In the genomic region with DNA sequence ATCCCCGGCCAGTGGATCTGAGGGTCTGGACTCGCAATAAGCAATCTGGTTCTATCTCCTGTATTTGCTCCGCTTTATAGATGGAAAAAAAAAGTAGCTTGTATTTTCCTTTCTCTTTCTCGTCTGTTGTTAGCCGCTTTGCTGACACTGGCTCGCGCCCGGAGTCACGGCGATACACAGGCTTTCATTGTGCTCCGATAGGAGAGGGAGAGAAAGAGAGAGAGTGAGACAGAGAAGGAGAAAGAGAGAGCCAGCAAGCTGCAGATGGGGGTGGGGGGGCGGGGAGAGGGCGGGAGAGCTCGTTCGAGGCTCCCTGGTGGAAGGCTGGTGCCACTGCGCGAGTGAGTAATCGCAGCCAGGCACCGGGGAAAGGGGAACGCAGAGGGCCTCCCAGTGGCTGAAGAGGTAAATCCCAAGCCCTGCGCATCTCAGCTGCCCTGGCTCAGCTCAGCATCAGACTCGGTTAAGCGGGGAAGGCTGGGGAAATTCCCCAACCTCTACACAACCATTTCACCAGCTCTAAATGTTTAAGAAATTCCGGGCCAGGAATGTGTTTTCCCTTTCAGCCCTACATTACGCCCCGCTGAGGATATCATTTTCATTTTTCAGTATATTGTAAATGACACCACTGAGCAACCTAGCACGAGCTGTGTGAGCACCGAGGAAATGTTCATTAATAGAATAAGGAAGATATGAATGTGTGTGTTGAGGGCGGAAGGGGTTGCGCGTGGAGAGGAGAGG, we compare ENCODE assay signal across 1 cellular context.
TF ChIP-seq lines count a peak whose summit lies in the region.

MAML2 (minus strand) TSS at position 225 of the 741 bp plus-strand sequence. CDS start 1,300 bp downstream, outside the sequence.

TF ChIP-seq in HepG2, 621 proteins besides CTCF, POLR2A, EP300 and RAD21 (continued from another document and continues in another):
- TF ChIP-seq MXD1 (CRISPR knock-in tag; IDR thresholded peaks at IDR 0.05) (no peak), CREB3 (CRISPR knock-in tag; IDR thresholded peaks at IDR 0.05) (no peak), TBL1XR1 (IDR thresholded peaks at IDR 0.05; ENCODE audit: borderline replicate concordance, low read length, partially characterized antibody) (no peak), ZBTB10 (CRISPR knock-in tag; IDR thresholded peaks at IDR 0.05; ENCODE audit: borderline replicate concordance) (no peak), ZNF670 (CRISPR knock-in tag; IDR thresholded peaks at IDR 0.05; ENCODE audit: borderline replicate concordance) (no peak), XBP1 (CRISPR knock-in tag; IDR thresholded peaks at IDR 0.05) (no peak), ZNF333 (CRISPR knock-in tag; IDR thresholded peaks at IDR 0.05; ENCODE audit: borderline replicate concordance) (no peak), EHMT2 (IDR thresholded peaks at IDR 0.05; ENCODE audit: borderline replicate concordance, low read depth, low read length) (no peak), ZNF337 (CRISPR knock-in tag; IDR thresholded peaks at IDR 0.05; ENCODE audit: borderline replicate concordance, low read depth) (no peak), ZNF468 (CRISPR knock-in tag; IDR thresholded peaks at IDR 0.05) (no peak), ZNF17 (CRISPR knock-in tag; IDR thresholded peaks at IDR 0.05) (no peak), XRCC5 (optimal IDR thresholded peaks at IDR 0.05; ENCODE audit: low read length) (peak; percentile 69), SP5 (CRISPR knock-in tag; IDR thresholded peaks at IDR 0.05; ENCODE audit: borderline replicate concordance, low read depth) (no peak), ZBTB25 (CRISPR knock-in tag; IDR thresholded peaks at IDR 0.05) (no peak), HNF4G (IDR thresholded peaks at IDR 0.05; ENCODE audit: borderline replicate concordance, low read depth, low read length) (no peak), HNF4G (CRISPR knock-in tag; IDR thresholded peaks at IDR 0.05; ENCODE audit: borderline replicate concordance, low read depth) (0 out of 2 replicates have a peak, but pooled peaks have one; percentile 37), ZSCAN21 (CRISPR knock-in tag; IDR thresholded peaks at IDR 0.05; ENCODE audit: borderline replicate concordance) (0 out of 2 replicates have a peak, but pooled peaks have one; percentile 35), REL (CRISPR knock-in tag; conservative IDR thresholded peaks at IDR 0.05) (no peak), GPN1 (CRISPR knock-in tag; IDR thresholded peaks at IDR 0.05; ENCODE audit: borderline replicate concordance) (no peak)
- TF ChIP-seq, protein P1, sequence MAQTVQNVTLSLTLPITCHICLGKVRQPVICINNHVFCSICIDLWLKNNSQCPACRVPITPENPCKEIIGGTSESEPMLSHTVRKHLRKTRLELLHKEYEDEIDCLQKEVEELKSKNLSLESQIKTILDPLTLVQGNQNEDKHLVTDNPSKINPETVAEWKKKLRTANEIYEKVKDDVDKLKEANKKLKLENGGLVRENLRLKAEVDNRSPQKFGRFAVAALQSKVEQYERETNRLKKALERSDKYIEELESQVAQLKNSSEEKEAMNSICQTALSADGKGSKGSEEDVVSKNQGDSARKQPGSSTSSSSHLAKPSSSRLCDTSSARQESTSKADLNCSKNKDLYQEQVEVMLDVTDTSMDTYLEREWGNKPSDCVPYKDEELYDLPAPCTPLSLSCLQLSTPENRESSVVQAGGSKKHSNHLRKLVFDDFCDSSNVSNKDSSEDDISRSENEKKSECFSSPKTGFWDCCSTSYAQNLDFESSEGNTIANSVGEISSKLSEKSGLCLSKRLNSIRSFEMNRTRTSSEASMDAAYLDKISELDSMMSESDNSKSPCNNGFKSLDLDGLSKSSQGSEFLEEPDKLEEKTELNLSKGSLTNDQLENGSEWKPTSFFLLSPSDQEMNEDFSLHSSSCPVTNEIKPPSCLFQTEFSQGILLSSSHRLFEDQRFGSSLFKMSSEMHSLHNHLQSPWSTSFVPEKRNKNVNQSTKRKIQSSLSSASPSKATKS (CRISPR knock-in tag; IDR thresholded peaks at IDR 0.05): no peak
- TF ChIP-seq, protein P2, sequence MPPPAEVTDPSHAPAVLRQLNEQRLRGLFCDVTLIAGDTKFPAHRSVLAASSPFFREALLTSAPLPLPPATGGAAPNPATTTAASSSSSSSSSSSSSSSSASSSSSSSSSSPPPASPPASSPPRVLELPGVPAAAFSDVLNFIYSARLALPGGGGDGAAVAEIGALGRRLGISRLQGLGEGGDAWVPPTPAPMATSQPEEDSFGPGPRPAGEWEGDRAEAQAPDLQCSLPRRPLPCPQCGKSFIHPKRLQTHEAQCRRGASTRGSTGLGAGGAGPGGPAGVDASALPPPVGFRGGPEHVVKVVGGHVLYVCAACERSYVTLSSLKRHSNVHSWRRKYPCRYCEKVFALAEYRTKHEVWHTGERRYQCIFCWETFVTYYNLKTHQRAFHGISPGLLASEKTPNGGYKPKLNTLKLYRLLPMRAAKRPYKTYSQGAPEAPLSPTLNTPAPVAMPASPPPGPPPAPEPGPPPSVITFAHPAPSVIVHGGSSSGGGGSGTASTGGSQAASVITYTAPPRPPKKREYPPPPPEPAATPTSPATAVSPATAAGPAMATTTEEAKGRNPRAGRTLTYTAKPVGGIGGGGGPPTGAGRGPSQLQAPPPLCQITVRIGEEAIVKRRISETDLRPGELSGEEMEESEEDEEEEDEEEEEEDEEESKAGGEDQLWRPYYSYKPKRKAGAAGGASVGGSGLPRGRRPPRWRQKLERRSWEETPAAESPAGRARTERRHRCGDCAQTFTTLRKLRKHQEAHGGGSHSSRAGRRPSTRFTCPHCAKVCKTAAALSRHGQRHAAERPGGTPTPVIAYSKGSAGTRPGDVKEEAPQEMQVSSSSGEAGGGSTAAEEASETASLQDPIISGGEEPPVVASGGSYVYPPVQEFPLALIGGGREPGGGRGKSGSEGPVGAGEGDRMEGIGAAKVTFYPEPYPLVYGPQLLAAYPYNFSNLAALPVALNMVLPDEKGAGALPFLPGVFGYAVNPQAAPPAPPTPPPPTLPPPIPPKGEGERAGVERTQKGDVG (CRISPR knock-in tag; IDR thresholded peaks at IDR 0.05; ENCODE audit: borderline replicate concordance): no peak
- TF ChIP-seq, protein P3, sequence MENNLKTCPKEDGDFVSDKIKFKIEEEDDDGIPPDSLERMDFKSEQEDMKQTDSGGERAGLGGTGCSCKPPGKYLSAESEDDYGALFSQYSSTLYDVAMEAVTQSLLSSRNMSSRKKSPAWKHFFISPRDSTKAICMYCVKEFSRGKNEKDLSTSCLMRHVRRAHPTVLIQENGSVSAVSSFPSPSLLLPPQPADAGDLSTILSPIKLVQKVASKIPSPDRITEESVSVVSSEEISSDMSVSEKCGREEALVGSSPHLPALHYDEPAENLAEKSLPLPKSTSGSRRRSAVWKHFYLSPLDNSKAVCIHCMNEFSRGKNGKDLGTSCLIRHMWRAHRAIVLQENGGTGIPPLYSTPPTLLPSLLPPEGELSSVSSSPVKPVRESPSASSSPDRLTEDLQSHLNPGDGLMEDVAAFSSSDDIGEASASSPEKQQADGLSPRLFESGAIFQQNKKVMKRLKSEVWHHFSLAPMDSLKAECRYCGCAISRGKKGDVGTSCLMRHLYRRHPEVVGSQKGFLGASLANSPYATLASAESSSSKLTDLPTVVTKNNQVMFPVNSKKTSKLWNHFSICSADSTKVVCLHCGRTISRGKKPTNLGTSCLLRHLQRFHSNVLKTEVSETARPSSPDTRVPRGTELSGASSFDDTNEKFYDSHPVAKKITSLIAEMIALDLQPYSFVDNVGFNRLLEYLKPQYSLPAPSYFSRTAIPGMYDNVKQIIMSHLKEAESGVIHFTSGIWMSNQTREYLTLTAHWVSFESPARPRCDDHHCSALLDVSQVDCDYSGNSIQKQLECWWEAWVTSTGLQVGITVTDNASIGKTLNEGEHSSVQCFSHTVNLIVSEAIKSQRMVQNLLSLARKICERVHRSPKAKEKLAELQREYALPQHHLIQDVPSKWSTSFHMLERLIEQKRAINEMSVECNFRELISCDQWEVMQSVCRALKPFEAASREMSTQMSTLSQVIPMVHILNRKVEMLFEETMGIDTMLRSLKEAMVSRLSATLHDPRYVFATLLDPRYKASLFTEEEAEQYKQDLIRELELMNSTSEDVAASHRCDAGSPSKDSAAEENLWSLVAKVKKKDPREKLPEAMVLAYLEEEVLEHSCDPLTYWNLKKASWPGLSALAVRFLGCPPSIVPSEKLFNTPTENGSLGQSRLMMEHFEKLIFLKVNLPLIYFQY (CRISPR knock-in tag; IDR thresholded peaks at IDR 0.05; ENCODE audit: borderline replicate concordance): no peak
- TF ChIP-seq, protein P4, sequence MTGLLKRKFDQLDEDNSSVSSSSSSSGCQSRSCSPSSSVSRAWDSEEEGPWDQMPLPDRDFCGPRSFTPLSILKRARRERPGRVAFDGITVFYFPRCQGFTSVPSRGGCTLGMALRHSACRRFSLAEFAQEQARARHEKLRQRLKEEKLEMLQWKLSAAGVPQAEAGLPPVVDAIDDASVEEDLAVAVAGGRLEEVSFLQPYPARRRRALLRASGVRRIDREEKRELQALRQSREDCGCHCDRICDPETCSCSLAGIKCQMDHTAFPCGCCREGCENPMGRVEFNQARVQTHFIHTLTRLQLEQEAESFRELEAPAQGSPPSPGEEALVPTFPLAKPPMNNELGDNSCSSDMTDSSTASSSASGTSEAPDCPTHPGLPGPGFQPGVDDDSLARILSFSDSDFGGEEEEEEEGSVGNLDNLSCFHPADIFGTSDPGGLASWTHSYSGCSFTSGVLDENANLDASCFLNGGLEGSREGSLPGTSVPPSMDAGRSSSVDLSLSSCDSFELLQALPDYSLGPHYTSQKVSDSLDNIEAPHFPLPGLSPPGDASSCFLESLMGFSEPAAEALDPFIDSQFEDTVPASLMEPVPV (CRISPR knock-in tag; IDR thresholded peaks at IDR 0.05): no peak
- TF ChIP-seq, protein P5, sequence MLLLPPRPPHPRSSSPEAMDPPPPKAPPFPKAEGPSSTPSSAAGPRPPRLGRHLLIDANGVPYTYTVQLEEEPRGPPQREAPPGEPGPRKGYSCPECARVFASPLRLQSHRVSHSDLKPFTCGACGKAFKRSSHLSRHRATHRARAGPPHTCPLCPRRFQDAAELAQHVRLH (CRISPR knock-in tag; IDR thresholded peaks at IDR 0.05; ENCODE audit: borderline replicate concordance, low read depth): no peak
- TF ChIP-seq, protein P6, sequence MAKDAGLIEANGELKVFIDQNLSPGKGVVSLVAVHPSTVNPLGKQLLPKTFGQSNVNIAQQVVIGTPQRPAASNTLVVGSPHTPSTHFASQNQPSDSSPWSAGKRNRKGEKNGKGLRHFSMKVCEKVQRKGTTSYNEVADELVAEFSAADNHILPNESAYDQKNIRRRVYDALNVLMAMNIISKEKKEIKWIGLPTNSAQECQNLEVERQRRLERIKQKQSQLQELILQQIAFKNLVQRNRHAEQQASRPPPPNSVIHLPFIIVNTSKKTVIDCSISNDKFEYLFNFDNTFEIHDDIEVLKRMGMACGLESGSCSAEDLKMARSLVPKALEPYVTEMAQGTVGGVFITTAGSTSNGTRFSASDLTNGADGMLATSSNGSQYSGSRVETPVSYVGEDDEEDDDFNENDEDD (CRISPR knock-in tag; IDR thresholded peaks at IDR 0.05; ENCODE audit: borderline replicate concordance): no peak
- TF ChIP-seq, protein P7, sequence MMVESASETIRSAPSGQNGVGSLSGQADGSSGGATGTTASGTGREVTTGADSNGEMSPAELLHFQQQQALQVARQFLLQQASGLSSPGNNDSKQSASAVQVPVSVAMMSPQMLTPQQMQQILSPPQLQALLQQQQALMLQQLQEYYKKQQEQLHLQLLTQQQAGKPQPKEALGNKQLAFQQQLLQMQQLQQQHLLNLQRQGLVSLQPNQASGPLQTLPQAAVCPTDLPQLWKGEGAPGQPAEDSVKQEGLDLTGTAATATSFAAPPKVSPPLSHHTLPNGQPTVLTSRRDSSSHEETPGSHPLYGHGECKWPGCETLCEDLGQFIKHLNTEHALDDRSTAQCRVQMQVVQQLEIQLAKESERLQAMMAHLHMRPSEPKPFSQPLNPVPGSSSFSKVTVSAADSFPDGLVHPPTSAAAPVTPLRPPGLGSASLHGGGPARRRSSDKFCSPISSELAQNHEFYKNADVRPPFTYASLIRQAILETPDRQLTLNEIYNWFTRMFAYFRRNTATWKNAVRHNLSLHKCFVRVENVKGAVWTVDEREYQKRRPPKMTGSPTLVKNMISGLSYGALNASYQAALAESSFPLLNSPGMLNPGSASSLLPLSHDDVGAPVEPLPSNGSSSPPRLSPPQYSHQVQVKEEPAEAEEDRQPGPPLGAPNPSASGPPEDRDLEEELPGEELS (CRISPR knock-in tag; IDR thresholded peaks at IDR 0.05): no peak
